In the genomic region with DNA sequence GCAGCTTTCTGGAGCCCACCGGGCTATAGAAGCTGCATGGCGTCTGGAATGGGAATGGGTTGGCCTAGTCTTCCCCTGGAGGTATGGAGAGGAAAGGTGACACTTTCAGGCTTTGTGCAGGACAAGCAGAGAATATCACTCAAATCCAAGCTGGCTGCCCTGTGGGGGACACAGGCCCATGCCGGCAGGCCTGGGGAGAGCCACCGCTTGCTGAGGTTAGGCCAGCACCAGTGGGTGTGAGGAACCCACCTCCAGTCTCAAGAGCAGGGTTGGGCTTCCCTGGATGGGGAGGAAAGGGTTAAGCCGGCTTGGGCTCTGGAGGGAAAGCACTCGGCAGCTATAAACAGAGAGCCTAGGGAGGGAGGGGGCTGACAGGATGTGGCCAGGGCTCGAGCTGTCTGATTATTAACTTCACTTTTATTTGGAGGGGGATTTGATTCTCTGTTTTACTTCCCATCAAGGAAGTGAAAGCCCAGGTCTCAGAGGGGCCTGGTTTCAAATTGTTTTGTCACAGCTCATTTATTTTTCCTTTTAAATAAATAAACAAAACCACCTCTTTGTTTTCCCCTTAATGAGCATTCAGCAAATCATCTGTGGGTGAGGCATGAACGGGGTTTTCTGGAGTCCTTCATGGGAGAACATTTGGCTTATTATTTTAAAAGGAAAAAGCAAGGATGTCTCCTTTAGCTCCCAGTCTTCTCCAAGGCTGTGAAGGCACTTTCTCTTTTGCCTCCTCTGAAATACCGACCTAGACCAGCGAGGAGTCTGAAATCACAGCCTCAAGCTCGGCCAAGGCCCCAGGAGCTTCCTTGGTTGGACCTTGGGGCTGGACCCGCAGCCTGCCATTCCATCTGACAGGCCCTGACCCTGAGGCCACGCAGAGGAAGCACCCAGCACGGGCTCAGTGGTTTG, we compare ENCODE assay signal across 8 cellular contexts. TPM values are rescaled to one million over a fixed set of nuclear protein-coding genes. Genes with fewer than 3 reads are reported as not detected.
DNase-seq lines count a peak whose midpoint lies in the region; ATAC-seq, FAIRE-seq and TF ChIP-seq lines count a peak whose summit lies in the region.

No MANE protein-coding gene starts in this region.

- no peaks in the 10 kb centered on the region for H3K27me3 ChIP-seq in lower lobe of right lung (ENCODE audit: low read depth)
- no peaks in the 10 kb centered on the region for H3K27me3 ChIP-seq in subcutaneous abdominal adipose tissue (ENCODE audit: control insufficient read depth in 5 of 5, insufficient read depth in 4 of 5, low read length in 5 of 5)

- ATAC-seq in HG03378 (IDR thresholded peaks at IDR 0.05; ENCODE audit: unreplicated experiment) (peak; percentile 39), lower lobe of right lung (peak in 1 of 2 donors; percentile 10), GM18502 (IDR thresholded peaks at IDR 0.05; ENCODE audit: poor library complexity, unreplicated experiment) (no peak)

- no peak; the same call in 1 of the 2 replicates for TF ChIP-seq POLR2A in GM12891 (IDR thresholded peaks at IDR 0.05; ENCODE audit: low read depth, low read length)

- intact Hi-C loops in lower lobe of right lung (cut with DNase I): no loop called here

- TF ChIP-seq CTCF in lower lobe of right lung (IDR thresholded peaks at IDR 0.05): no peak

- peak overlapping the region; percentile 21 to 77 (median 59) for H3K9ac ChIP-seq in subcutaneous abdominal adipose tissue (ENCODE audit: low read length in 5 of 5)

- H3K27ac ChIP-seq in cingulate gyrus (ENCODE audit: low read depth, low read length): peak overlapping the region; percentile 99
- H3K27ac ChIP-seq in lower lobe of right lung: peak overlapping the region; percentile 100
- H3K27ac ChIP-seq in subcutaneous abdominal adipose tissue (ENCODE audit: low read depth, low read length): peak overlapping the region; percentile 97

- H3K36me3 ChIP-seq in lower lobe of right lung: no peaks in the 10 kb centered on the region
- no peaks in the 10 kb centered on the region for H3K36me3 ChIP-seq in subcutaneous abdominal adipose tissue (ENCODE audit: control insufficient read depth in 5 of 5, insufficient read depth in 5 of 5, low read length in 5 of 5)

- peaks cover 60% of the 10 kb centered on the region for H3K4me1 ChIP-seq in lower lobe of right lung
- H3K4me1 ChIP-seq in subcutaneous abdominal adipose tissue (ENCODE audit: control insufficient read depth in 5 of 5, insufficient read depth in 5 of 5, low read length in 5 of 5): peaks cover 5 to 59% (median 46%) of the 10 kb centered on the region in 5 donors

- peak; percentile 60 for FAIRE-seq in GM12891 (lab: Jason Lieb, UNC)

- H3K9me3 ChIP-seq in lower lobe of right lung (no peaks in the 10 kb centered on the region), subcutaneous abdominal adipose tissue (ENCODE audit: control insufficient read depth in 5 of 5, low read length in 5 of 5) (no peaks in the 10 kb centered on the region)

- DNase-seq in A172 (ENCODE audit: low spot score): peak; percentile 65
- no peak for DNase-seq in GM12891 (ENCODE audit: insufficient read length, low spot score)
- DNase-seq in T-helper 22 cell (ENCODE audit: low read depth): peak; percentile 50
- DNase-seq in lower lobe of right lung: peak; percentile 59

- H3K4me3 ChIP-seq in lower lobe of right lung (peak overlapping the region; percentile 62), subcutaneous abdominal adipose tissue (ENCODE audit: low read depth in 1 of 5, low read length in 5 of 5) (peak overlapping the region; percentile 14 to 65 (median 41))

TF ChIP-seq in GM12891, 5 proteins besides CTCF, POLR2A, EP300 and RAD21:
- TF ChIP-seq PAX5 (IDR thresholded peaks at IDR 0.05; ENCODE audit: insufficient read depth, low read length, severe bottlenecking) (no peak), POLR2AphosphoS5 (IDR thresholded peaks at IDR 0.05; ENCODE audit: low read depth, low read length) (no peak), TAF1 (IDR thresholded peaks at IDR 0.05; ENCODE audit: low read depth, low read length) (no peak), POU2F2 (IDR thresholded peaks at IDR 0.05; ENCODE audit: low read depth, low read length) (peak; percentile 57; the same call in 1 of the 2 replicates), SPI1 (IDR thresholded peaks at IDR 0.05; ENCODE audit: low read depth, low read length) (peak; percentile 80)

RNA-seq across cellular contexts. Expression of a gene that starts 21.8 kb away (rescaled TPM):
- total RNA-seq in A172 (2014; rRNA removed; shearing (Covaris generic)): 39.7 and 49.7 TPM in 2 replicates
- polyA plus RNA-seq in GM12891 (2012; ENCODE audit: low read depth, missing spikeins): 48.8 TPM
- total RNA-seq in lower lobe of right lung: 199 TPM
